In the genomic region with DNA sequence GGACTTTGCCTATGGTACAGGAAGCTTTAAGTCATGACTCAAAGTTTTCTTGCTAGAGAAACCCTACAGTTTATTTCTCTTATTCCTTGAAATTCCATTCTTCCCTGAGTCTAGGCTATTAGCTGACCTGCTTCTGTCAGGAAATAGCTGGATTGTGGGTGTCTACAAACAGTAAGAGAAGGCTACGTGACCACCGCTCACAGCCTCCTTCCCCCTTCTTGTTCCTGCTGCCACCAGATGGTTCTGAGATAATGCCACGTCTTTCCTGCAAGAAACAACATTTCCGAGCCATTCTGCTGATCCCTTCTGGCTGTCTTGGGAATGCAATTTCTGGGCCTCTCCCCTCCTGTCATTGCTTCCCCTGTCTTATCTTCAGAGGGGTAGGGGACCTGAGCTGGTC, we compare ENCODE assay signal across 22 cellular contexts.
"Had no signal": no experiment of that assay in that cellular context is flagged by ENCODE, and none has a peak within 500 bp of the region (broad histone marks: within the 10 kb centered on the region; RNA-seq: fewer than 3 reads in every experiment).

No MANE protein-coding gene starts in this region.

- DNase-seq: activated CD4-positive, alpha-beta T cell treated with anti-CD3 and anti-CD28 coated beads, Interleukin-2, amount 50 U/mL, for 48 hours; activated CD8-positive, alpha-beta memory T cell treated with anti-CD3 and anti-CD28 coated beads, Interleukin-2, amount 50 U/mL, for 48 hours; activated naive CD4-positive, alpha-beta T cell treated with anti-CD3 and anti-CD28 coated beads for 36 hours; activated naive CD8-positive, alpha-beta T cell treated with anti-CD3 and anti-CD28 coated beads, Interleukin-2, amount 10 ng/mL, durations not matched to agents 7 days and 5 days; activated T-cell treated with anti-CD3 and anti-CD28 coated beads, Interleukin-2, amount 50 U/mL, for 48 hours; amniotic stem cell; colonic mucosa; head of caudate nucleus; hypothalamus; left ventricle myocardium inferior; natural killer cell; retina; stimulated activated CD4-positive, alpha-beta T cell treated with anti-CD3 and anti-CD28 coated beads, Interleukin-2, amount 100 ng/mL, for 48 hours; substantia nigra; T-helper 9 cell; thyroid gland had no signal

- H3K27ac Mint-ChIP-seq: activated naive CD4-positive, alpha-beta T cell treated with anti-CD3 and anti-CD28 coated beads for 36 hours; activated naive CD8-positive, alpha-beta T cell treated with anti-CD3 and anti-CD28 coated beads, Interleukin-2, amount 10 ng/mL, durations not matched to agents 7 days and 5 days; natural killer cell; progenitor cell of endocrine pancreas; stimulated activated naive CD8-positive, alpha-beta T cell treated with anti-CD3 and anti-CD28 coated beads, Interleukin-15, Interleukin-2, amounts not matched to agents 100 ng/mL and 50 ng/mL, for 24 hours had no signal

- H3K4me3 Mint-ChIP-seq: activated naive CD4-positive, alpha-beta T cell treated with anti-CD3 and anti-CD28 coated beads for 36 hours; activated naive CD8-positive, alpha-beta T cell treated with anti-CD3 and anti-CD28 coated beads, Interleukin-2, amount 10 ng/mL, durations not matched to agents 7 days and 5 days; central memory CD8-positive, alpha-beta T cell; natural killer cell; stimulated activated naive CD8-positive, alpha-beta T cell treated with anti-CD3 and anti-CD28 coated beads, Interleukin-15, Interleukin-2, amounts not matched to agents 100 ng/mL and 50 ng/mL, for 24 hours had no signal

- ATAC-seq: gastroesophageal sphincter, natural killer cell had no signal

- H3K9me3 ChIP-seq: breast epithelium, colonic mucosa, gastroesophageal sphincter, thyroid gland had no signal

- H3K27ac ChIP-seq: breast epithelium, colonic mucosa, epithelial cell of prostate, gastroesophageal sphincter, left ventricle myocardium inferior, thyroid gland had no signal

- H3K4me3 ChIP-seq: breast epithelium, colonic mucosa, gastroesophageal sphincter, left ventricle myocardium inferior, thyroid gland had no signal

- H3K4me1 ChIP-seq: breast epithelium, colonic mucosa, thyroid gland had no signal

- H3K9me3 Mint-ChIP-seq: central memory CD8-positive, alpha-beta T cell had no signal

- H3K27me3 ChIP-seq: breast epithelium, colonic mucosa, gastroesophageal sphincter, thyroid gland had no signal

- H3K27me3 Mint-ChIP-seq: activated naive CD8-positive, alpha-beta T cell treated with anti-CD3 and anti-CD28 coated beads, Interleukin-2, amount 10 ng/mL, durations not matched to agents 7 days and 5 days; central memory CD8-positive, alpha-beta T cell; stimulated activated naive CD8-positive, alpha-beta T cell treated with anti-CD3 and anti-CD28 coated beads, Interleukin-15, Interleukin-2, amounts not matched to agents 100 ng/mL and 50 ng/mL, for 24 hours had no signal
